23 cellular contexts compared by ENCODE assay signal in the genomic region with DNA sequence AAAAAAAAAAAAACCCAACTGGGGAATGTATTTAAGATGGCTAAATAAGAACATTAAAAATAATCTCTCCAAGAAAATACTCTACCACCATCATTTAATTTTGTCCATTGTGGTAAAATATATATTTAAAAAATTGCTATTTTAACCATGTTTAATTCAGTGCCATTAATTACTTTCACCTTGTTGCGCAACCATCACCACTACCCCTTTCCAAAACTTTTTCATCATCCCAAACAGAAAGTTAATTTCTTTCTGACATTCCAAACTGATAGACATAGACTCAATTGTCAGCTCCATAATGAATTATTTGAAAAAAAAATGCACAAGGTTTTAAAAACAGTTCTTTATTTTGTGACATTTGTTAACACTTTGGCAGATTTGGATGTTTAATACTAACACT.
DNase-seq lines count a peak whose midpoint lies in the region; ATAC-seq, FAIRE-seq and TF ChIP-seq lines count a peak whose summit lies in the region.
"Had no signal": no experiment of that assay in that cellular context is flagged by ENCODE, and none has a peak within 500 bp of the region (broad histone marks: within the 10 kb centered on the region; RNA-seq: fewer than 3 reads in every experiment).

No MANE protein-coding gene starts in this region.

- no peaks in the 10 kb centered on the region for H3K36me3 ChIP-seq in HepG2 (replicated peaks in 1 of 2; ENCODE audit: control insufficient read depth in 1 of 2, insufficient read depth in 2 of 2, low read length in 2 of 2)
- H3K36me3 ChIP-seq in right lobe of liver: no peaks in the 10 kb centered on the region
- no peaks in the 10 kb centered on the region for H3K36me3 ChIP-seq in H7 (replicated peaks; ENCODE audit: control insufficient read depth, insufficient read depth, low read length)
- H3K36me3 ChIP-seq: BE2C, BLaER1 had no signal

- no peaks in the 10 kb centered on the region for H3K9me3 Mint-ChIP-seq in chondrocyte (ENCODE audit: low read depth)

- H3K36me3 Mint-ChIP-seq in chondrocyte (ENCODE audit: low read depth): peaks cover 4% of the 10 kb centered on the region
- H3K36me3 Mint-ChIP-seq: CD14-positive monocyte; CD4-positive, alpha-beta memory T cell; CD4-positive, CD25-positive, alpha-beta regulatory T cell; CD8-positive, alpha-beta memory T cell had no signal

- no peaks in the 10 kb centered on the region for H3K79me2 ChIP-seq in HepG2 (ENCODE audit: insufficient read depth, low read length)

- no peak for TF ChIP-seq RAD21 in HepG2 (CRISPR knock-in tag; IDR thresholded peaks at IDR 0.05)
- no peak for TF ChIP-seq RAD21 in Ishikawa (IDR thresholded peaks at IDR 0.05; ENCODE audit: low read depth)

- H2AFZ ChIP-seq in HepG2 (ENCODE audit: low read length): no peak overlapping the region

- no peak overlapping the region for H3K4me3 Mint-ChIP-seq in chondrocyte (ENCODE audit: unreplicated experiment)
- H3K4me3 Mint-ChIP-seq: CD4-positive, alpha-beta memory T cell; CD4-positive, CD25-positive, alpha-beta regulatory T cell; CD8-positive, alpha-beta memory T cell had no signal

- H3K9me3 ChIP-seq in HepG2 (ENCODE audit: low read length) (no peaks in the 10 kb centered on the region), right lobe of liver (no peaks in the 10 kb centered on the region)
- H3K9me3 ChIP-seq: BE2C, BLaER1 had no signal

- no peak overlapping the region for H3K4me2 ChIP-seq in HepG2 (ENCODE audit: low read depth, low read length)
- H3K4me2 ChIP-seq: BLaER1 had no signal

- no peak for ATAC-seq in HepG2
- ATAC-seq in right lobe of liver: no peak

- no peak for FAIRE-seq in HepG2 (lab: Jason Lieb, UNC)
- FAIRE-seq: G401.6, GM12891 had no signal

- WGBS in HepG2 (ENCODE audit: low lambda C conversion rate): 5% methylated on average over 1 of the region's 1 CpG
- WGBS in right lobe of liver (ENCODE audit: insufficient coverage, low coverage, low lambda C conversion rate, missing lambda C conversion rate): 71% methylated on average over 1 of the region's 1 CpG

- CTCF ChIA-PET in HepG2 (lab: Yijun Ruan, JAX; ENCODE audit: low intra/inter-chr PET ratio, low total read pairs): no interaction called here

- DNase-seq in HepG2 (ENCODE audit: low spot score) (no peak), right lobe of liver (no peak), chondrocyte (ENCODE audit: low spot score) (no peak), H7 (no peak), NCI-H2227 (lab: John Stamatoyannopoulos, UW; ENCODE audit: unreplicated experiment) (no peak), dedifferentiated amniotic fluid mesenchymal stem cell (ENCODE audit: extremely low spot score) (no peak)
- DNase-seq: ACHN; BE2C; C1 segment of cervical spinal cord; CD4-positive, alpha-beta memory T cell; CD4-positive, CD25-positive, alpha-beta regulatory T cell; CD8-positive, alpha-beta memory T cell; COR-L47; DMS 273 treated with DMSO at 0.1 percent for 48 hours; DMS153; DMS79 treated with DMSO at 0.1 percent for 48 hours; GF-D8 had no signal

- H3K27me3 ChIP-seq in HepG2 (ENCODE audit: control insufficient read depth in 1 of 2, insufficient read depth in 2 of 2, low read length in 2 of 2) (no peaks in the 10 kb centered on the region), right lobe of liver (no peaks in the 10 kb centered on the region), H7 (ENCODE audit: control insufficient read depth, insufficient read depth, low read length) (no peaks in the 10 kb centered on the region)
- H3K27me3 ChIP-seq: BE2C, BLaER1 had no signal

- intact Hi-C loops in HepG2 (cut with micrococcal nuclease; ENCODE audit: unreplicated experiment): no loop called here
- intact Hi-C loops in right lobe of liver (cut with DNase I): no loop called here

- TF ChIP-seq EP300 in HepG2 (IDR thresholded peaks at IDR 0.05; ENCODE audit: low read depth in 2 of 2, low read length in 2 of 2): no peak
- no peak for TF ChIP-seq EP300 in HepG2 (CRISPR knock-in tag; IDR thresholded peaks at IDR 0.05; ENCODE audit: borderline replicate concordance)
- no peak for TF ChIP-seq EP300 in Ishikawa (IDR thresholded peaks at IDR 0.05; ENCODE audit: borderline replicate concordance)

- H3K4me1 ChIP-seq in HepG2 (ENCODE audit: insufficient read depth, low read length): no peaks in the 10 kb centered on the region
- no peaks in the 10 kb centered on the region for H3K4me1 ChIP-seq in right lobe of liver
- H3K4me1 ChIP-seq: BE2C, BLaER1 had no signal

- peaks cover 23% of the 10 kb centered on the region for H3K4me1 Mint-ChIP-seq in chondrocyte (ENCODE audit: low read depth)
- H3K4me1 Mint-ChIP-seq: CD4-positive, alpha-beta memory T cell; CD4-positive, CD25-positive, alpha-beta regulatory T cell; CD8-positive, alpha-beta memory T cell had no signal

- TF ChIP-seq POLR2A in HepG2 (IDR thresholded peaks at IDR 0.05; ENCODE audit: insufficient read depth in 1 of 2, low read depth in 2 of 2, low read length in 2 of 2): no peak
- no peak for TF ChIP-seq POLR2A in right lobe of liver (IDR thresholded peaks at IDR 0.05)

- H3K27ac Mint-ChIP-seq in chondrocyte (ENCODE audit: unreplicated experiment): peak overlapping the region; percentile 61
- H3K27ac Mint-ChIP-seq: CD14-positive monocyte; CD4-positive, alpha-beta memory T cell; CD4-positive, CD25-positive, alpha-beta regulatory T cell; CD8-positive, alpha-beta memory T cell had no signal

- H3K27ac ChIP-seq in HepG2 (ENCODE audit: extremely low read length, insufficient read depth, low read length) (no peak overlapping the region), right lobe of liver (no peak overlapping the region)
- H3K27ac ChIP-seq: 22Rv1, BLaER1 had no signal

- BruUV-seq in HepG2 (replicated peaks; lab: Mats Ljungman, UMichigan): no TSS peak

- no peak overlapping the region for H3K4me3 ChIP-seq in HepG2 (replicated peaks in 1 of 3; ENCODE audit: insufficient read depth in 1 of 3, low read depth in 2 of 3, low read length in 3 of 3)
- H3K4me3 ChIP-seq in right lobe of liver: no peak overlapping the region
- H3K4me3 ChIP-seq in H7 (ENCODE audit: insufficient read depth, low read depth, low read length): no peak overlapping the region
- H3K4me3 ChIP-seq: BLaER1 had no signal

- no peak overlapping the region for H3K9ac ChIP-seq in HepG2 (ENCODE audit: insufficient read depth, low read depth, low read length)
- H3K9ac ChIP-seq: BLaER1 had no signal

- in situ Hi-C loops in HepG2 (cut with HindIII; ENCODE audit: extremely low pct_ligation_motif_present, low pct_unique_long_range_greater_than_20kb): no loop called here

- no peaks in the 10 kb centered on the region for H4K20me1 ChIP-seq in HepG2 (ENCODE audit: insufficient read depth, low read length)
- H4K20me1 ChIP-seq: BLaER1 had no signal

- TF ChIP-seq CTCF in HepG2 (CRISPR knock-in tag; IDR thresholded peaks at IDR 0.05): no peak
- TF ChIP-seq CTCF in right lobe of liver (IDR thresholded peaks at IDR 0.05): no peak
- no peak for TF ChIP-seq CTCF in chondrocyte (IDR thresholded peaks at IDR 0.05)

- H3K27me3 Mint-ChIP-seq in chondrocyte (ENCODE audit: low read depth): no peaks in the 10 kb centered on the region
- H3K27me3 Mint-ChIP-seq: CD4-positive, CD25-positive, alpha-beta regulatory T cell had no signal

- POLR2A ChIA-PET in HepG2 (lab: Yijun Ruan, JAX): no interaction called here

TF ChIP-seq in HepG2, 621 proteins besides CTCF, POLR2A, EP300 and RAD21:
- TF ChIP-seq CHCHD3 (CRISPR knock-in tag; IDR thresholded peaks at IDR 0.05) (no peak), CEBPB (IDR thresholded peaks at IDR 0.05; ENCODE audit: borderline replicate concordance, low read depth, low read length) (peak; percentile 53; the same call in 1 of the 2 replicates)

TF ChIP-seq in Ishikawa, 13 proteins besides CTCF, POLR2A, EP300 and RAD21:
- TF ChIP-seq, protein P1, sequence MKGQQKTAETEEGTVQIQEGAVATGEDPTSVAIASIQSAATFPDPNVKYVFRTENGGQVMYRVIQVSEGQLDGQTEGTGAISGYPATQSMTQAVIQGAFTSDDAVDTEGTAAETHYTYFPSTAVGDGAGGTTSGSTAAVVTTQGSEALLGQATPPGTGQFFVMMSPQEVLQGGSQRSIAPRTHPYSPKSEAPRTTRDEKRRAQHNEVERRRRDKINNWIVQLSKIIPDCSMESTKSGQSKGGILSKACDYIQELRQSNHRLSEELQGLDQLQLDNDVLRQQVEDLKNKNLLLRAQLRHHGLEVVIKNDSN (IDR thresholded peaks at IDR 0.05): no peak
- TF ChIP-seq, protein P2, sequence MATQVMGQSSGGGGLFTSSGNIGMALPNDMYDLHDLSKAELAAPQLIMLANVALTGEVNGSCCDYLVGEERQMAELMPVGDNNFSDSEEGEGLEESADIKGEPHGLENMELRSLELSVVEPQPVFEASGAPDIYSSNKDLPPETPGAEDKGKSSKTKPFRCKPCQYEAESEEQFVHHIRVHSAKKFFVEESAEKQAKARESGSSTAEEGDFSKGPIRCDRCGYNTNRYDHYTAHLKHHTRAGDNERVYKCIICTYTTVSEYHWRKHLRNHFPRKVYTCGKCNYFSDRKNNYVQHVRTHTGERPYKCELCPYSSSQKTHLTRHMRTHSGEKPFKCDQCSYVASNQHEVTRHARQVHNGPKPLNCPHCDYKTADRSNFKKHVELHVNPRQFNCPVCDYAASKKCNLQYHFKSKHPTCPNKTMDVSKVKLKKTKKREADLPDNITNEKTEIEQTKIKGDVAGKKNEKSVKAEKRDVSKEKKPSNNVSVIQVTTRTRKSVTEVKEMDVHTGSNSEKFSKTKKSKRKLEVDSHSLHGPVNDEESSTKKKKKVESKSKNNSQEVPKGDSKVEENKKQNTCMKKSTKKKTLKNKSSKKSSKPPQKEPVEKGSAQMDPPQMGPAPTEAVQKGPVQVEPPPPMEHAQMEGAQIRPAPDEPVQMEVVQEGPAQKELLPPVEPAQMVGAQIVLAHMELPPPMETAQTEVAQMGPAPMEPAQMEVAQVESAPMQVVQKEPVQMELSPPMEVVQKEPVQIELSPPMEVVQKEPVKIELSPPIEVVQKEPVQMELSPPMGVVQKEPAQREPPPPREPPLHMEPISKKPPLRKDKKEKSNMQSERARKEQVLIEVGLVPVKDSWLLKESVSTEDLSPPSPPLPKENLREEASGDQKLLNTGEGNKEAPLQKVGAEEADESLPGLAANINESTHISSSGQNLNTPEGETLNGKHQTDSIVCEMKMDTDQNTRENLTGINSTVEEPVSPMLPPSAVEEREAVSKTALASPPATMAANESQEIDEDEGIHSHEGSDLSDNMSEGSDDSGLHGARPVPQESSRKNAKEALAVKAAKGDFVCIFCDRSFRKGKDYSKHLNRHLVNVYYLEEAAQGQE (IDR thresholded peaks at IDR 0.05; ENCODE audit: low read depth): no peak
- TF ChIP-seq CREB1 (IDR thresholded peaks at IDR 0.05; ENCODE audit: low read depth): no peak
- TF ChIP-seq CEBPB (IDR thresholded peaks at IDR 0.05): peak; percentile 59; the same call in 1 of the 2 replicates
- no peak for TF ChIP-seq EGR1 (IDR thresholded peaks at IDR 0.05)
- TF ChIP-seq NFIC (IDR thresholded peaks at IDR 0.05): no peak
- TF ChIP-seq YY1 (IDR thresholded peaks at IDR 0.05; ENCODE audit: low read depth): no peak
- TF ChIP-seq TEAD4 (IDR thresholded peaks at IDR 0.05): no peak
